8 cellular contexts compared by ENCODE assay signal in genomic region chr6:157240059-157240959, GRCh38.
DNase-seq lines count a peak whose midpoint lies in the region; ATAC-seq and TF ChIP-seq lines count a peak whose summit lies in the region.

No MANE protein-coding gene starts in this region.

- H3K4me2 ChIP-seq in PC-3 (ENCODE audit: low read length) = peak overlapping the region; percentile 96

- no peak for TF ChIP-seq EP300 in gastroesophageal sphincter (IDR thresholded peaks at IDR 0.05)

- H3K9ac ChIP-seq in PC-3 (ENCODE audit: low read length) = peak overlapping the region; percentile 58

- H3K4me3 ChIP-seq in PC-3 (ENCODE audit: low read length) (peak overlapping the region; percentile 68), gastroesophageal sphincter (peak overlapping the region in 1 of 2 donors; percentile 45), skeletal muscle cell (ENCODE audit: low read depth, low read length) (peak overlapping the region; percentile 25)

- intact Hi-C loops in PC-3 (cut with micrococcal nuclease) = no loop called here

- no peaks in the 10 kb centered on the region for H3K9me3 ChIP-seq in PC-3 (ENCODE audit: low read length)
- H3K9me3 ChIP-seq in gastroesophageal sphincter = no peaks in the 10 kb centered on the region

- DNase-seq in NCI-H510A treated with DMSO at 0.1 percent for 48 hours (lab: John Stamatoyannopoulos, UW) (peak; percentile 74), NCI-H510A (lab: John Stamatoyannopoulos, UW) (no peak), PC-3 (peak; percentile 60), skeletal muscle cell (ENCODE audit: low read depth) (peak; percentile 72), NCI-H2171 (lab: John Stamatoyannopoulos, UW) (no peak), T1000 (lab: John Stamatoyannopoulos, UW) (no peak), germinal center (ENCODE audit: low spot score) (no peak)

- no peak for TF ChIP-seq POLR2A in gastroesophageal sphincter (IDR thresholded peaks at IDR 0.05)

- no peaks in the 10 kb centered on the region for H4K20me1 ChIP-seq in PC-3 (ENCODE audit: low read length)

- CTCF ChIA-PET in PC-3 (lab: Charles Lee) = no interaction called here

- H2AFZ ChIP-seq in PC-3 (ENCODE audit: low read length) = peak overlapping the region; percentile 97

- no peaks in the 10 kb centered on the region for H3K9me2 ChIP-seq in PC-3 (replicated peaks; ENCODE audit: low read length)

- H3K36me3 ChIP-seq in PC-3 (ENCODE audit: low read depth, low read length) (no peaks in the 10 kb centered on the region), gastroesophageal sphincter (no peaks in the 10 kb centered on the region)

- H3K27ac ChIP-seq in PC-3 (ENCODE audit: low read length) (peak overlapping the region; percentile 55), gastroesophageal sphincter (peak overlapping the region; percentile 60 to 87 (median 84))

- ATAC-seq in PC-3 (peak; percentile 79), gastroesophageal sphincter (peak; percentile 87)

- POLR2A ChIA-PET in PC-3 (lab: Charles Lee; ENCODE audit: unreplicated experiment) = interaction anchor here (0.6 to 0.7 kb wide), 2 partner anchors 15 to 84 kb away, joined by 3 read pairs; no protein-coding TSS in a partner anchor

- no peaks in the 10 kb centered on the region for H3F3A ChIP-seq in PC-3 (ENCODE audit: low read length, unreplicated experiment)

- H3K79me2 ChIP-seq in PC-3 (ENCODE audit: low read length) = no peaks in the 10 kb centered on the region

- peaks cover 17% of the 10 kb centered on the region for H3K4me1 ChIP-seq in PC-3 (ENCODE audit: insufficient read depth, low read length)
- peaks cover 0 to 69% (median 29%) of the 10 kb centered on the region in 3 donors for H3K4me1 ChIP-seq in gastroesophageal sphincter

- no TSS peak for BruUV-seq in PC-3 (replicated peaks; lab: Mats Ljungman, UMichigan)

- TF ChIP-seq CTCF in PC-3 (conservative IDR thresholded peaks at IDR 0.05; ENCODE audit: low read depth, low read length) (no peak), gastroesophageal sphincter (IDR thresholded peaks at IDR 0.05) (no peak)

- 6 to 29% methylated on average over 8 to 14 of the region's 28 CpGs for WGBS in gastroesophageal sphincter (ENCODE audit: low coverage in 1 of 2), 2 donors

- H3K27me3 ChIP-seq in PC-3 (ENCODE audit: low read length) (no peaks in the 10 kb centered on the region), gastroesophageal sphincter (no peaks in the 10 kb centered on the region)

Comparison
In these comparisons a context has a peak if more than half of its experiments do, and no peak if none do; other contexts are left out.
1. DNase-seq: peak in NCI-H510A treated with DMSO at 0.1 percent for 48 hours (single experiment), PC-3 (single experiment) and skeletal muscle cell (single experiment); none in NCI-H510A (single experiment), NCI-H2171 (single experiment), T1000 (single experiment) and germinal center (single experiment).